ENCODE assay signal across 15 cellular contexts in genomic region chr7:68862736-68863135, GRCh38.
"Had no signal": no experiment of that assay in that cellular context is flagged by ENCODE, and none has a peak within 500 bp of the region (broad histone marks: within the 10 kb centered on the region; RNA-seq: fewer than 3 reads in every experiment).

No MANE protein-coding gene starts in this region.

- H3K27me3 Mint-ChIP-seq: activated naive CD4-positive, alpha-beta T cell treated with anti-CD3 and anti-CD28 coated beads, Interleukin-2, amount 10 ng/mL, durations not matched to agents 7 days and 5 days; effector memory CD8-positive, alpha-beta T cell; memory B cell; naive thymus-derived CD4-positive, alpha-beta T cell had no signal

- H3K36me3 ChIP-seq: pancreas, WERI-Rb-1 had no signal

- H3K4me3 ChIP-seq: mucosa of descending colon, pancreas had no signal

- ATAC-seq: effector memory CD8-positive, alpha-beta T cell; foreskin keratinocyte; left ventricle myocardium superior; mucosa of descending colon; naive thymus-derived CD4-positive, alpha-beta T cell; pancreas; sciatic nerve; stimulated activated naive CD8-positive, alpha-beta T cell treated with anti-CD3 and anti-CD28 coated beads, Interleukin-15, Interleukin-2, amounts not matched to agents 100 U/mL and 50 U/mL, for 24 hours had no signal

- H3K4me1 Mint-ChIP-seq: activated naive CD4-positive, alpha-beta T cell treated with anti-CD3 and anti-CD28 coated beads, Interleukin-2, amount 10 ng/mL, durations not matched to agents 7 days and 5 days; memory B cell; naive thymus-derived CD4-positive, alpha-beta T cell had no signal

- H3K4me1 ChIP-seq: foreskin keratinocyte, pancreas had no signal

- H3K4me3 Mint-ChIP-seq: activated naive CD4-positive, alpha-beta T cell treated with anti-CD3 and anti-CD28 coated beads, Interleukin-2, amount 10 ng/mL, durations not matched to agents 7 days and 5 days; effector memory CD8-positive, alpha-beta T cell; memory B cell; naive thymus-derived CD4-positive, alpha-beta T cell had no signal

- H3K27me3 ChIP-seq: foreskin keratinocyte, pancreas had no signal

- H3K27ac ChIP-seq: foreskin keratinocyte, pancreas, WERI-Rb-1 had no signal

- DNase-seq: activated CD4-positive, alpha-beta T cell treated with anti-CD3 and anti-CD28 coated beads, Interleukin-2, amount 50 U/mL, for 48 hours; activated naive CD4-positive, alpha-beta T cell treated with anti-CD3 and anti-CD28 coated beads, Interleukin-2, amount 10 ng/mL, durations not matched to agents 7 days and 5 days; dermis blood vessel endothelial cell; effector memory CD8-positive, alpha-beta T cell; foreskin keratinocyte; kidney glomerular epithelial cell; left ventricle myocardium superior; mucosa of descending colon; naive thymus-derived CD4-positive, alpha-beta T cell; pancreas; stimulated activated naive CD8-positive, alpha-beta T cell treated with anti-CD3 and anti-CD28 coated beads, Interleukin-15, Interleukin-2, amounts not matched to agents 100 U/mL and 50 U/mL, for 24 hours; trophoblast cell; WERI-Rb-1 had no signal

- H3K36me3 Mint-ChIP-seq: activated naive CD4-positive, alpha-beta T cell treated with anti-CD3 and anti-CD28 coated beads, Interleukin-2, amount 10 ng/mL, durations not matched to agents 7 days and 5 days; memory B cell had no signal

- H3K9me3 ChIP-seq: pancreas had no signal

- H3K27ac Mint-ChIP-seq: activated naive CD4-positive, alpha-beta T cell treated with anti-CD3 and anti-CD28 coated beads, Interleukin-2, amount 10 ng/mL, durations not matched to agents 7 days and 5 days; effector memory CD8-positive, alpha-beta T cell; memory B cell; naive thymus-derived CD4-positive, alpha-beta T cell had no signal
